ENCODE assay signal across 8 cellular contexts in the genomic region with DNA sequence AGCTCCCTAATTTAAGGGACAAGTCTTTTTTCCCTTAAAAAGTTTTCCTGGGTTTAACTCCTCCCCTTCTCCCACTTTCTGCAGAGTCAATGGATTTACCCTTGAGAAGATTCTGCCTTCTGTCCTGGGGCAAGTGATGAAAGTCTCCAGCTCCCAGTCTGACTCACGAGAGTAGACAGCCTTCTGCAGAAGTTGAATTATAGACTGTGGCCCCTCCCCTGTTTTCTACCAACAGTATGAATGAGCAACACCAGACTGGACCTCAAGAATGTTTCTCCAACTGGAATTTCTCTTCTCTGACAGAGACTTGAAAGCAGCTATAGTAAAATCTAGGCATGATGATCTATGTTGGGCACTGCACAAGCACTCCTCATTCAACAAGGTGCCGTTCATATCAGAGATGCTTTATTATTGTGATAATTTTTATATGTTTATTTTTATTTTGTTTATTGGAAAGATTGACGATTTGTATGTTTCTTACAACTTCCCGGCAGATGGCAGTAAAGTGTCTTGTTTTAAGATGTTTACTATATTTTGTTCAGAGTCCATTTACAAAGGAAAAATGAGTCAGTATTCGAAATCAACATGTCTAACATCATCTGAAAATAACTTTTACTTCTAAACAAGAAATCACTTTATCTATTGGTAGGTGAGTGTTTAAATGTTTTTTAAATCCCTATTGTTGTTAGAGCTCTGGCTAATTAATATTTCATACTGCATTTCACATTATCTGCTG. TPM values are rescaled to one million over a fixed set of nuclear protein-coding genes. Genes with fewer than 3 reads are reported as not detected.
DNase-seq lines count a peak whose midpoint lies in the region; ATAC-seq, FAIRE-seq and TF ChIP-seq lines count a peak whose summit lies in the region.

No MANE protein-coding gene starts in this region.

- H3K4me1 ChIP-seq in adipocyte (ENCODE audit: control insufficient read depth, insufficient read depth, low read length): peaks cover 18% of the 10 kb centered on the region

- no peak for FAIRE-seq in D721Med (lab: Jason Lieb, UNC)

- H3K4me3 ChIP-seq in adipocyte (ENCODE audit: low read length): peak overlapping the region; percentile 69

- peak overlapping the region; percentile 22 for H3K9ac ChIP-seq in adipocyte (ENCODE audit: low read length)

- H3K9me3 ChIP-seq in adipocyte (ENCODE audit: control insufficient read depth, low read length): no peaks in the 10 kb centered on the region

- peaks cover 25% of the 10 kb centered on the region for H3K27me3 ChIP-seq in adipocyte (replicated peaks; ENCODE audit: control insufficient read depth, insufficient read depth, low read length)

- H3K36me3 ChIP-seq in adipocyte (ENCODE audit: control insufficient read depth, insufficient read depth, low read length, severe bottlenecking): no peaks in the 10 kb centered on the region

- ATAC-seq in HG02588 (IDR thresholded peaks at IDR 0.05; ENCODE audit: unreplicated experiment): no peak

- TF ChIP-seq CTCF in D721Med (IDR thresholded peaks at IDR 0.05; ENCODE audit: insufficient read depth, missing control alignments): peak; percentile 65

- DNase-seq in D721Med (ENCODE audit: insufficient read length, low spot score) (no peak), LoVo (ENCODE audit: low spot score) (peak; percentile 38), adipocyte (ENCODE audit: low read depth) (peak; percentile 82), lung microvascular endothelial cell (ENCODE audit: low read depth in 2 of 2) (peak; percentile 73), HuH-7 (ENCODE audit: low spot score) (no peak), T-helper 1 cell (no peak), NCI-H524 treated with DMSO at 0.1 percent for 48 hours (lab: John Stamatoyannopoulos, UW) (no peak)

RNA-seq across cellular contexts. Expression of gene LMO2, which starts 56.6 kb away (rescaled TPM):
- 57.8 and 78.4 TPM in 2 replicates for total RNA-seq in lung microvascular endothelial cell

Comparison
In these comparisons a context has a peak if more than half of its experiments do, and no peak if none do; other contexts are left out.
1. DNase-seq: peak in LoVo (single experiment), adipocyte (single experiment) and lung microvascular endothelial cell (2 of 2); none in D721Med (single experiment), HuH-7 (single experiment), T-helper 1 cell (0 of 5) and NCI-H524 treated with DMSO at 0.1 percent for 48 hours (single experiment).